Comparison of ENCODE assay signal across 25 cellular contexts in the genomic region with DNA sequence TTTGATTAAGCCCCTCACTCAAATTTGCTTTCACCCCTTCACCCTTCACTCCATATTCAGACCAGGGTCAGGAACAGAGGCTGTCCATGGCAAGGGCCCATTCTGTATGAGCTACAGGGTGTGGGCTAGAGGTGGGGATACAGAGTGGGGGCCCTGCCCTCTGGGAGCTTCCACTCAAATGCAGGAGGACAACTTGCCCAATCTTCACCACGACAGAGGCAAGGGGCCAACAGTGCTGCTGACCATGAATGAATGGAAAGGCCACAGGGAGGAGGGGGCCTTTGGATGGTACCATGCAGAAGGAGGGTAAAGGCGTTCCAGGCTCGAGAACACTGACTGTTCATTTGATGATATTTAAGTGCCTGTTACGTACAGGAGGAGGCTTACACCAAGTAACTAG. TPM values are rescaled to one million over a fixed set of nuclear protein-coding genes. Genes with fewer than 3 reads are reported as not detected.
DNase-seq lines count a peak whose midpoint lies in the region; ATAC-seq, FAIRE-seq and TF ChIP-seq lines count a peak whose summit lies in the region.
"Had no signal": no experiment of that assay in that cellular context is flagged by ENCODE, and none has a peak within 500 bp of the region (broad histone marks: within the 10 kb centered on the region; RNA-seq: fewer than 3 reads in every experiment).

No MANE protein-coding gene starts in this region.

- FAIRE-seq in K562 (lab: Jason Lieb, UNC) = no peak
- FAIRE-seq: G401.6, RCC 7860 had no signal

- H3K4me3 ChIP-seq in breast epithelium (no peak overlapping the region), K562 (no peak overlapping the region), lower leg skin (ENCODE audit: low read depth, poor library complexity, severe bottlenecking) (no peak overlapping the region)
- H3K4me3 ChIP-seq: BLaER1, GM23338, MG63, SJCRH30 had no signal

- H3K27me3 Mint-ChIP-seq in MCF 10A (ENCODE audit: insufficient read depth, unreplicated experiment) = no peaks in the 10 kb centered on the region

- 69% methylated on average over 4 of the region's 4 CpGs for WGBS in K562 (ENCODE audit: insufficient coverage, low coverage, missing lambda C conversion rate)
- 85 to 93% methylated on average over 4 of the region's 4 CpGs for WGBS in lower leg skin, 2 donors

- intact Hi-C loops in breast epithelium (cut with DNase I; ENCODE audit: low total_unique reads) = no loop called here
- intact Hi-C loops in MCF 10A (cut with micrococcal nuclease) = no loop called here
- intact Hi-C loops in K562 (cut with micrococcal nuclease) = no loop called here
- intact Hi-C loops in lower leg skin (cut with DNase I; ENCODE audit: low total_unique reads) = no loop called here

- no peaks in the 10 kb centered on the region; the same call in 1 of the 2 replicates for H4K20me1 ChIP-seq in K562 (replicated peaks; ENCODE audit: control insufficient read depth, insufficient read depth, low read length)
- H4K20me1 ChIP-seq: BLaER1 had no signal

- BruUV-seq in MCF 10A (replicated peaks; lab: Mats Ljungman, UMichigan) = no TSS peak
- BruUV-seq in K562 (replicated peaks; lab: Mats Ljungman, UMichigan) = no TSS peak

- H3K79me2 ChIP-seq in K562 (ENCODE audit: control insufficient read depth, insufficient read depth, low read length) = no peaks in the 10 kb centered on the region

- in situ Hi-C loops in K562 (cut with MboI) = loop anchor here (25.0 kb wide), 1 partner anchor 306 kb away; no protein-coding TSS in a partner anchor

- TF ChIP-seq CTCF in breast epithelium (IDR thresholded peaks at IDR 0.05) = no peak
- TF ChIP-seq CTCF in MCF 10A (IDR thresholded peaks at IDR 0.05; ENCODE audit: unreplicated experiment) = no peak
- no peak for TF ChIP-seq CTCF in K562 (IDR thresholded peaks at IDR 0.05 in 2 of 3, conservative IDR thresholded peaks at IDR 0.05 in 1 of 3; ENCODE audit: insufficient read depth in 2 of 3, low read depth in 1 of 3, low read length in 3 of 3)
- TF ChIP-seq CTCF in lower leg skin (IDR thresholded peaks at IDR 0.05) = no peak

- H3K36me3 ChIP-seq in breast epithelium (no peaks in the 10 kb centered on the region), K562 (ENCODE audit: control insufficient read depth, insufficient read depth, low read length) (no peaks in the 10 kb centered on the region)
- H3K36me3 ChIP-seq: BLaER1, MG63, SJCRH30 had no signal

- DNase-seq in breast epithelium (ENCODE audit: low spot score in 2 of 2) (peak; percentile 3 to 42), MCF 10A (ENCODE audit: unreplicated experiment) (no peak), K562 (ENCODE audit: extremely low read depth in 1 of 4, low spot score in 3 of 4) (no peak), lower leg skin (ENCODE audit: low spot score in 2 of 2) (peak; percentile 6 to 46), islet precursor cell (no peak), SW 1271 (lab: John Stamatoyannopoulos, UW) (no peak)
- DNase-seq: DMS153, Kasumi-1, MG63, NCI-H1417, NCI-H1694 treated with DMSO at 0.1 percent for 48 hours, NCI-H2081 treated with DMSO at 0.1 percent for 48 hours, NCI-H2171 treated with DMSO at 0.1 percent for 48 hours, NCI-H524 treated with DMSO at 0.1 percent for 48 hours, OCI-M1 had no signal

- no peaks in the 10 kb centered on the region for H3K36me3 Mint-ChIP-seq in MCF 10A (ENCODE audit: insufficient read depth, unreplicated experiment)
- H3K36me3 Mint-ChIP-seq: CD4-positive, alpha-beta memory T cell had no signal

- H3K4me1 ChIP-seq in breast epithelium = no peaks in the 10 kb centered on the region
- H3K4me1 ChIP-seq in K562 (replicated peaks in 1 of 2; ENCODE audit: control insufficient read depth in 2 of 2, insufficient read depth in 2 of 2, low read length in 2 of 2) = peaks cover 11 to 32% of the 10 kb centered on the region in 2 experiments; a peak in 4 of 5 replicates
- H3K4me1 ChIP-seq: Caco-2, SJCRH30 had no signal

- H3K9me3 ChIP-seq in breast epithelium (peaks cover 0 to 5% of the 10 kb centered on the region in 2 donors), K562 (replicated peaks; ENCODE audit: control insufficient read depth, insufficient read depth, low read depth, low read length) (no peaks in the 10 kb centered on the region)
- H3K9me3 ChIP-seq: BLaER1, Caco-2, MG63, SJCRH30 had no signal

- no peaks in the 10 kb centered on the region for H3K9me1 ChIP-seq in K562 (ENCODE audit: control insufficient read depth, insufficient read depth, low read length)

- peaks cover 9% of the 10 kb centered on the region for H3K4me1 Mint-ChIP-seq in MCF 10A (ENCODE audit: insufficient read depth, unreplicated experiment)
- H3K4me1 Mint-ChIP-seq: CD4-positive, alpha-beta memory T cell had no signal

- H3K9me3 Mint-ChIP-seq in MCF 10A (ENCODE audit: unreplicated experiment) = no peaks in the 10 kb centered on the region
- H3K9me3 Mint-ChIP-seq: CD4-positive, alpha-beta memory T cell; GM23338 had no signal

- no peak overlapping the region for H3K9ac ChIP-seq in K562 (ENCODE audit: insufficient read depth in 1 of 2, low read depth in 2 of 2, low read length in 2 of 2)
- H3K9ac ChIP-seq: BLaER1 had no signal

- TF ChIP-seq EP300 in K562 (IDR thresholded peaks at IDR 0.05; ENCODE audit: low read length) = no peak

- H3K27me3 ChIP-seq in breast epithelium (no peaks in the 10 kb centered on the region), K562 (ENCODE audit: control insufficient read depth in 2 of 2, insufficient read depth in 2 of 2, low read length in 2 of 2) (peaks cover under 1 to 12% of the 10 kb centered on the region in 2 experiments; a peak in 1 of 5 replicates)
- H3K27me3 ChIP-seq: BLaER1, MG63, SJCRH30 had no signal

- CTCF ChIA-PET in MCF 10A (lab: Yijun Ruan, JAX) (interaction anchor here (1.2 to 1.8 kb wide), 2 partner anchors 23 to 80 kb away, joined by 3 to 4 read pairs; partner anchors contain the start of gene ADRA2B), K562 (lab: Yijun Ruan, JAX; ENCODE audit: low intra/inter-chr PET ratio) (no interaction called here)

- TF ChIP-seq RAD21 in K562 (CRISPR knock-in tag; conservative IDR thresholded peaks at IDR 0.05 in 1 of 2, IDR thresholded peaks at IDR 0.05 in 1 of 2) = no peak

- H3K27ac Mint-ChIP-seq in MCF 10A (ENCODE audit: low read depth, unreplicated experiment) = no peak overlapping the region
- H3K27ac Mint-ChIP-seq: CD4-positive, alpha-beta memory T cell; GM23338 had no signal

- H3K4me3 Mint-ChIP-seq in MCF 10A (ENCODE audit: unreplicated experiment) = no peak overlapping the region
- H3K4me3 Mint-ChIP-seq: CD4-positive, alpha-beta memory T cell; GM23338 had no signal

- H3K4me2 ChIP-seq in K562 (ENCODE audit: insufficient read depth, low read length) = no peak overlapping the region
- H3K4me2 ChIP-seq: BLaER1, GM23338 had no signal

- POLR2A ChIA-PET in MCF 10A (lab: Yijun Ruan, JAX) = no interaction called here
- POLR2A ChIA-PET in K562 (lab: Yijun Ruan, JAX) = interaction anchor here (0.6 to 1.4 kb wide), 2 partner anchors 11 to 153 kb away, joined by 3 to 4 read pairs; no protein-coding TSS in a partner anchor

- H2AFZ ChIP-seq in K562 (ENCODE audit: low read depth, low read length) = no peak overlapping the region
- H2AFZ ChIP-seq: GM23338 had no signal

- ATAC-seq in K562 (no peak), HG03108 (IDR thresholded peaks at IDR 0.05; ENCODE audit: unreplicated experiment) (no peak)
- ATAC-seq: GM23338, HCT116 had no signal

- H3K27ac ChIP-seq in breast epithelium = no peak overlapping the region
- H3K27ac ChIP-seq in K562 (ENCODE audit: extremely low read depth, low read depth, low read length) = no peak overlapping the region
- H3K27ac ChIP-seq: BLaER1, SJCRH30 had no signal

- no peak for TF ChIP-seq POLR2A in breast epithelium (IDR thresholded peaks at IDR 0.05)
- no peak for TF ChIP-seq POLR2A in K562 (conservative IDR thresholded peaks at IDR 0.05)
- TF ChIP-seq POLR2A in lower leg skin (IDR thresholded peaks at IDR 0.05) = no peak

RNA-seq across cellular contexts. Expression of gene ADRA2B, which starts 22.8 kb away (rescaled TPM):
- total RNA-seq in breast epithelium (1 to 10 TPM; 1.3 to 1.6 (median 1.4) TPM), MCF 10A (2022) (not detected in 2 replicates), K562 (2014; rRNA removed) (not detected in 2 replicates), K562 (2014; rRNA removed; fragmentation: Illumina TruSeq; extraction: Trizol) (not detected in 2 replicates), K562 (2015; rRNA removed; fragmentation: Illumina TruSeq; extraction: Trizol) (not detected in 2 replicates), K562 (2021) (not detected in 2 replicates), lower leg skin (1 to 10 TPM in 1 of 4 donors, under 1 TPM in 3; 0.42 to 2.4 (median 0.97) TPM)
- 0.07 and 0.11 TPM in 2 replicates for total RNA-seq in K562 (2011; cell fraction: chromatin; rRNA removed; ENCODE audit: low replicate concordance)
- 0.13 and 0.17 TPM in 2 replicates for total RNA-seq in K562 (2011; cell fraction: nucleolus; rRNA removed)
- total RNA-seq in K562 (2011; cell fraction: nucleoplasm; rRNA removed) = not detected in 2 replicates
- polyA plus RNA-seq in K562 (2011; rRNA removed) (not detected in 2 replicates), K562 (2014; fragmentation: Illumina TruSeq; extraction: Trizol) (not detected in 2 replicates), K562 (2014; fragmentation: Nextera tagmentation; extraction: Ambion mirVana) (not detected), K562 (2014; rRNA removed) (not detected in 2 replicates)
- 0.04 TPM in 1 of 2 replicates, not detected in the other for polyA plus RNA-seq in K562 (2011; cell fraction: cytosol; rRNA removed)
- polyA plus RNA-seq in K562 (2011; cell fraction: nucleus; rRNA removed) = 0.14 and 0.27 TPM in 2 replicates
- polyA plus RNA-seq in K562 (2012) = 0.03 TPM in 1 of 2 replicates, not detected in the other
- polyA minus RNA-seq in K562 (2011; rRNA and poly(A)+ RNA removed) = not detected in 2 replicates
- not detected in 2 replicates for polyA minus RNA-seq in K562 (2011; cell fraction: cytosol; rRNA and poly(A)+ RNA removed)
- polyA minus RNA-seq in K562 (2011; cell fraction: nucleus; rRNA and poly(A)+ RNA removed) = not detected in 2 replicates
- total RNA-seq: CD4-positive, alpha-beta memory T cell; Daoy; SJCRH30 had no signal
- polyA plus RNA-seq: CD4-positive, alpha-beta memory T cell had no signal

RNA-seq across cellular contexts. Expression of gene ASTL, which starts 44.8 kb away (rescaled TPM):
- total RNA-seq in breast epithelium (under 1 TPM in 1 of 3 donors, not detected in 2; 0.32 TPM), MCF 10A (2022) (not detected in 2 replicates), K562 (2014; rRNA removed) (not detected in 2 replicates), K562 (2014; rRNA removed; fragmentation: Illumina TruSeq; extraction: Trizol) (not detected in 2 replicates), K562 (2015; rRNA removed; fragmentation: Illumina TruSeq; extraction: Trizol) (not detected in 2 replicates), K562 (2021) (not detected in 2 replicates), lower leg skin (1 to 10 TPM in 1 of 4 donors, under 1 TPM in 2, not detected in 1; 0.20 to 1.8 (median 0.63) TPM)
- total RNA-seq in K562 (2011; cell fraction: chromatin; rRNA removed; ENCODE audit: low replicate concordance) = not detected in 2 replicates
- not detected in 2 replicates for total RNA-seq in K562 (2011; cell fraction: nucleolus; rRNA removed)
- not detected in 2 replicates for total RNA-seq in K562 (2011; cell fraction: nucleoplasm; rRNA removed)
- polyA plus RNA-seq in K562 (2011; rRNA removed) (not detected in 2 replicates), K562 (2014; fragmentation: Illumina TruSeq; extraction: Trizol) (not detected in 2 replicates), K562 (2014; fragmentation: Nextera tagmentation; extraction: Ambion mirVana) (not detected), K562 (2014; rRNA removed) (not detected in 2 replicates)
- polyA plus RNA-seq in K562 (2011; cell fraction: cytosol; rRNA removed) = not detected in 2 replicates
- polyA plus RNA-seq in K562 (2011; cell fraction: nucleus; rRNA removed) = not detected in 2 replicates
- polyA plus RNA-seq in K562 (2012) = not detected in 2 replicates
- polyA minus RNA-seq in K562 (2011; rRNA and poly(A)+ RNA removed) = not detected in 2 replicates
- polyA minus RNA-seq in K562 (2011; cell fraction: cytosol; rRNA and poly(A)+ RNA removed) = not detected in 2 replicates
- not detected in 2 replicates for polyA minus RNA-seq in K562 (2011; cell fraction: nucleus; rRNA and poly(A)+ RNA removed)
- total RNA-seq: Daoy, GM23338, SJCRH30 had no signal

RNA-seq across cellular contexts. Expression of gene DUSP2, which starts 51.7 kb away (rescaled TPM):
- total RNA-seq in breast epithelium = 10 to 100 TPM in 2 of 3 donors, 1 to 10 TPM in 1; 1.9 to 57.5 (median 12.8) TPM
- 1.3 and 3.3 TPM in 2 replicates for total RNA-seq in MCF 10A (2022)
- total RNA-seq in K562 (2011; cell fraction: chromatin; rRNA removed; ENCODE audit: low replicate concordance) = 0.16 TPM in 1 of 2 replicates, not detected in the other
- total RNA-seq in K562 (2011; cell fraction: nucleolus; rRNA removed) = 0.33 TPM in 1 of 2 replicates, not detected in the other
- total RNA-seq in K562 (2011; cell fraction: nucleoplasm; rRNA removed) = not detected in 2 replicates
- not detected in 2 replicates for total RNA-seq in K562 (2014; rRNA removed)
- not detected in 2 replicates for total RNA-seq in K562 (2014; rRNA removed; fragmentation: Illumina TruSeq; extraction: Trizol)
- total RNA-seq in K562 (2015; rRNA removed; fragmentation: Illumina TruSeq; extraction: Trizol) = not detected in 2 replicates
- total RNA-seq in K562 (2021) = 0.18 and 0.42 TPM in 2 replicates
- 0.04 TPM in 1 of 2 replicates, not detected in the other for polyA plus RNA-seq in K562 (2011; rRNA removed)
- polyA plus RNA-seq in K562 (2011; cell fraction: cytosol; rRNA removed) = 0.06 and 0.07 TPM in 2 replicates
- polyA plus RNA-seq in K562 (2011; cell fraction: nucleus; rRNA removed) = 0.14 and 0.64 TPM in 2 replicates
- 0.08 TPM in 1 of 2 replicates, not detected in the other for polyA plus RNA-seq in K562 (2012)
- not detected in 2 replicates for polyA plus RNA-seq in K562 (2014; fragmentation: Illumina TruSeq; extraction: Trizol)
- not detected for polyA plus RNA-seq in K562 (2014; fragmentation: Nextera tagmentation; extraction: Ambion mirVana)
- not detected in 2 replicates for polyA plus RNA-seq in K562 (2014; rRNA removed)
- not detected in 2 replicates for polyA minus RNA-seq in K562 (2011; rRNA and poly(A)+ RNA removed)
- polyA minus RNA-seq in K562 (2011; cell fraction: cytosol; rRNA and poly(A)+ RNA removed) = 0.76 and 1.8 TPM in 2 replicates
- 0.40 and 0.89 TPM in 2 replicates for polyA minus RNA-seq in K562 (2011; cell fraction: nucleus; rRNA and poly(A)+ RNA removed)
- total RNA-seq in lower leg skin = 10 to 100 TPM; 39.3 to 57.0 (median 48.8) TPM

RNA-seq across cellular contexts. Expression of gene GPAT2, which starts 58.8 kb away (rescaled TPM):
- total RNA-seq in breast epithelium (10 to 100 TPM in 1 of 3 donors, 1 to 10 TPM in 2; 5.9 to 11.7 (median 8.8) TPM), MCF 10A (2022) (not detected in 2 replicates), K562 (2014; rRNA removed) (0.14 and 0.33 TPM in 2 replicates), K562 (2014; rRNA removed; fragmentation: Illumina TruSeq; extraction: Trizol) (not detected in 2 replicates), K562 (2015; rRNA removed; fragmentation: Illumina TruSeq; extraction: Trizol) (0.11 and 0.38 TPM in 2 replicates), K562 (2021) (0.33 and 0.94 TPM in 2 replicates), lower leg skin (1 to 10 TPM in 3 of 4 donors, under 1 TPM in 1; 0.38 to 3.6 (median 1.4) TPM)
- total RNA-seq in K562 (2011; cell fraction: chromatin; rRNA removed; ENCODE audit: low replicate concordance) = 0.12 TPM in 2 replicates
- under 0.01 and 0.39 TPM in 2 replicates for total RNA-seq in K562 (2011; cell fraction: nucleolus; rRNA removed)
- total RNA-seq in K562 (2011; cell fraction: nucleoplasm; rRNA removed) = not detected in 2 replicates
- polyA plus RNA-seq in K562 (2011; rRNA removed) (not detected in 2 replicates), K562 (2014; fragmentation: Illumina TruSeq; extraction: Trizol) (0.30 TPM in 2 replicates), K562 (2014; fragmentation: Nextera tagmentation; extraction: Ambion mirVana) (under 1 TPM in 1 of 2 experiments, not detected in 1; 0.01 TPM), K562 (2014; rRNA removed) (0.42 and 1.2 TPM in 2 replicates)
- 0.03 and 0.25 TPM in 2 replicates for polyA plus RNA-seq in K562 (2011; cell fraction: cytosol; rRNA removed)
- 0.34 and 0.55 TPM in 2 replicates for polyA plus RNA-seq in K562 (2011; cell fraction: nucleus; rRNA removed)
- polyA plus RNA-seq in K562 (2012) = 0.33 and 1.1 TPM in 2 replicates
- polyA minus RNA-seq in K562 (2011; rRNA and poly(A)+ RNA removed) = not detected in 2 replicates
- polyA minus RNA-seq in K562 (2011; cell fraction: cytosol; rRNA and poly(A)+ RNA removed) = not detected in 2 replicates
- 0.11 and 0.94 TPM in 2 replicates for polyA minus RNA-seq in K562 (2011; cell fraction: nucleus; rRNA and poly(A)+ RNA removed)
- total RNA-seq: Caco-2, Daoy had no signal

Comparison
In these comparisons a context has a peak if more than half of its experiments do, and no peak if none do; other contexts are left out.
1. DNase-seq: peak in breast epithelium (2 of 2) and lower leg skin (2 of 2); none in MCF 10A (single experiment), K562 (0 of 4), islet precursor cell (single experiment) and SW 1271 (0 of 2).